20 cellular contexts compared by ENCODE assay signal in the genomic region with DNA sequence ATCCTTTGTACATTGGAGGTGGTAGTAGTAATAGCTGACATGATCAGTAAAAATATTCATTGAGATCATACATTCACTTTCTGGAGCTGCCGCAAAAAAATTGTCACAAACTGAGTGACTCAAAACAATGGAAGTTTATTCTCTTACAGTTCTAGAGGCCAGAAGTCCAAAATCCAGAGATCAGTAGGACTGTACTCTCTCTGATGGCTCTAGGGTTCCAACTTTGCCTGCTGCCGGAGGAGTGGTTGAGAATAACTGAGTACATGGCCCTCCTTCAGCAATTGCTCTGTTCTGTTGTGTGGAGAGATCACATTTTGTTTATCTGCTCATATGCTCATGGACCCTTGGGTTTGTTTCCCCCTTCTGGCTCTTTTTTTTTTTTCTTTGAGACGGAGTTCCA. TPM values are rescaled to one million over a fixed set of nuclear protein-coding genes. Genes with fewer than 3 reads are reported as not detected.
DNase-seq lines count a peak whose midpoint lies in the region; ATAC-seq, FAIRE-seq and TF ChIP-seq lines count a peak whose summit lies in the region.
"Had no signal": no experiment of that assay in that cellular context is flagged by ENCODE, and none has a peak within 500 bp of the region (broad histone marks: within the 10 kb centered on the region; RNA-seq: fewer than 3 reads in every experiment).

No MANE protein-coding gene starts in this region.

- no peak for FAIRE-seq in small intestine (lab: Jason Lieb, UNC)
- FAIRE-seq: A549, D721Med, G401.6, GM12891 had no signal

- TF ChIP-seq POLR2A in esophagus muscularis mucosa (IDR thresholded peaks at IDR 0.05; ENCODE audit: low read depth), result no peak

- TF ChIP-seq CTCF in liver (IDR thresholded peaks at IDR 0.05; ENCODE audit: low read depth, low read length, missing input control), result no peak
- no peak for TF ChIP-seq CTCF in esophagus muscularis mucosa (IDR thresholded peaks at IDR 0.05)

- H3K9ac ChIP-seq in liver (ENCODE audit: low read depth in 1 of 2, low read length in 2 of 2), result no peak overlapping the region
- H3K9ac ChIP-seq: BLaER1 treated with 17β-estradiol and CSF1 and Interleukin-3, amounts not matched to agents 10 nM and 100 nM had no signal

- H3K9me3 ChIP-seq in liver (ENCODE audit: control insufficient read depth in 4 of 4, low read length in 3 of 4), result no peaks in the 10 kb centered on the region
- no peaks in the 10 kb centered on the region for H3K9me3 ChIP-seq in small intestine (ENCODE audit: control insufficient read depth, low read depth)
- no peaks in the 10 kb centered on the region for H3K9me3 ChIP-seq in esophagus muscularis mucosa
- H3K9me3 ChIP-seq: A549; BLaER1 treated with 17β-estradiol and CSF1 and Interleukin-3, amounts not matched to agents 10 nM and 100 nM; Caco-2 had no signal

- H3K27ac ChIP-seq in liver (ENCODE audit: low read depth in 1 of 2, low read length in 2 of 2) (peak overlapping the region in 1 of 2 donors; percentile 75), small intestine (ENCODE audit: low read depth in 1 of 2, low read length in 1 of 2) (no peak overlapping the region), esophagus muscularis mucosa (replicated peaks in 1 of 4) (no peak overlapping the region)
- H3K27ac ChIP-seq: 22Rv1; A549; BLaER1 treated with 17β-estradiol and CSF1 and Interleukin-3, amounts not matched to agents 10 nM and 100 nM; C4-2B had no signal

- H3K36me3 ChIP-seq in liver (ENCODE audit: control insufficient read depth in 4 of 4, insufficient read depth in 3 of 4, low read depth in 1 of 4, low read length in 3 of 4), result peaks cover 0 to 3% (median 0%) of the 10 kb centered on the region in 4 donors
- no peaks in the 10 kb centered on the region for H3K36me3 ChIP-seq in small intestine (ENCODE audit: control insufficient read depth in 2 of 2, insufficient read depth in 2 of 2, low read length in 2 of 2)
- H3K36me3 ChIP-seq in esophagus muscularis mucosa, result peaks cover 0 to 14% (median 2%) of the 10 kb centered on the region in 4 donors

- 28% methylated on average over 3 of the region's 3 CpGs for WGBS in liver
- WGBS in small intestine, 3 donors, result 24 to 27% (median 27%) methylated on average over 3 of the region's 3 CpGs
- 29% methylated on average over 3 of the region's 3 CpGs for WGBS in esophagus muscularis mucosa

- H3K4me1 ChIP-seq in liver (ENCODE audit: control insufficient read depth in 4 of 4, insufficient read depth in 4 of 4, low read length in 3 of 4) (peaks cover 9 to 52% (median 41%) of the 10 kb centered on the region in 4 donors), small intestine (ENCODE audit: control insufficient read depth in 2 of 2, insufficient read depth in 1 of 2, low read depth in 1 of 2, low read length in 1 of 2) (no peaks in the 10 kb centered on the region), esophagus muscularis mucosa (no peaks in the 10 kb centered on the region)
- H3K4me1 ChIP-seq: A549; BLaER1 treated with 17β-estradiol and CSF1 and Interleukin-3, amounts not matched to agents 10 nM and 100 nM; Caco-2 had no signal

- intact Hi-C loops in esophagus muscularis mucosa (cut with DNase I), result no loop called here

- H3K27me3 ChIP-seq in liver (ENCODE audit: control insufficient read depth in 4 of 4, insufficient read depth in 4 of 4, low read length in 3 of 4), result no peaks in the 10 kb centered on the region
- no peaks in the 10 kb centered on the region for H3K27me3 ChIP-seq in small intestine (ENCODE audit: control insufficient read depth in 2 of 2, insufficient read depth in 2 of 2, low read length in 2 of 2)
- H3K27me3 ChIP-seq in esophagus muscularis mucosa, result no peaks in the 10 kb centered on the region
- H3K27me3 ChIP-seq: BLaER1 treated with 17β-estradiol and CSF1 and Interleukin-3, amounts not matched to agents 10 nM and 100 nM had no signal

- TF ChIP-seq EP300 in esophagus muscularis mucosa (IDR thresholded peaks at IDR 0.05), result no peak

- no peak for TF ChIP-seq RAD21 in liver (IDR thresholded peaks at IDR 0.05)

- DNase-seq in left lobe of liver (ENCODE audit: low spot score) (no peak), small intestine (peak; percentile 85), esophagus muscularis mucosa (ENCODE audit: extremely low spot score) (no peak), NCI-H774 (lab: John Stamatoyannopoulos, UW) (no peak)
- DNase-seq: AML-193; Caco-2; Calu3; CD4-positive, alpha-beta T cell; CD8-positive, alpha-beta T cell; DMS79 treated with DMSO at 0.1 percent for 48 hours; GF-D8 had no signal

- peak; percentile 15 for ATAC-seq in left lobe of liver
- no peak for ATAC-seq in GM18511 (IDR thresholded peaks at IDR 0.05; ENCODE audit: unreplicated experiment)
- ATAC-seq: A549; CD8-positive, alpha-beta T cell had no signal

- H3K4me3 ChIP-seq in liver (ENCODE audit: low read depth in 1 of 3, low read length in 3 of 3) (no peak overlapping the region), small intestine (ENCODE audit: low read depth in 1 of 2, low read length in 2 of 2) (no peak overlapping the region), esophagus muscularis mucosa (no peak overlapping the region)
- H3K4me3 ChIP-seq: A549; BLaER1 treated with 17β-estradiol and CSF1 and Interleukin-3, amounts not matched to agents 10 nM and 100 nM had no signal

TF ChIP-seq in liver, 16 proteins besides CTCF, POLR2A, EP300 and RAD21:
- TF ChIP-seq, protein P1, sequence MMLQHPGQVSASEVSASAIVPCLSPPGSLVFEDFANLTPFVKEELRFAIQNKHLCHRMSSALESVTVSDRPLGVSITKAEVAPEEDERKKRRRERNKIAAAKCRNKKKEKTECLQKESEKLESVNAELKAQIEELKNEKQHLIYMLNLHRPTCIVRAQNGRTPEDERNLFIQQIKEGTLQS (IDR thresholded peaks at IDR 0.05), result no peak
- TF ChIP-seq NR2F2 (IDR thresholded peaks at IDR 0.05), result no peak
- no peak for TF ChIP-seq FOXA1 (IDR thresholded peaks at IDR 0.05)
- TF ChIP-seq YY1 (IDR thresholded peaks at IDR 0.05), result no peak
- peak; percentile 12 for TF ChIP-seq HNF4G (IDR thresholded peaks at IDR 0.05)
- no peak for TF ChIP-seq SP1 (IDR thresholded peaks at IDR 0.05)
- TF ChIP-seq TAF1 (conservative IDR thresholded peaks at IDR 0.05), result no peak
- no peak for TF ChIP-seq FOXA2 (IDR thresholded peaks at IDR 0.05)
- peak; percentile 73 to 80 for TF ChIP-seq HNF4A (conservative IDR thresholded peaks at IDR 0.05)

RNA-seq across cellular contexts. Expression of a gene that starts 23.5 kb away (rescaled TPM):
- total RNA-seq in left lobe of liver (378 TPM), liver (100 to 1,000 TPM in 1 of 2 donors, 10 to 100 TPM in 1; 52.4 to 201 TPM), esophagus muscularis mucosa (10 to 100 TPM in 3 of 4 donors, 1 to 10 TPM in 1; 9.0 to 16.9 (median 13.4) TPM)
- polyA plus RNA-seq in liver (100 to 1,000 TPM in 1 of 2 donors, 10 to 100 TPM in 1; 81.6 to 205 TPM), small intestine (10 to 100 TPM; 13.4 to 41.6 (median 28.9) TPM)
